Comparison of ENCODE assay signal across 1 cellular context in genomic region chr19:42284641-42285341, GRCh38.
TF ChIP-seq lines count a peak whose summit lies in the region.

No MANE protein-coding gene starts in this region.

TF ChIP-seq in IMR-90, 13 proteins besides CTCF, POLR2A, EP300 and RAD21:
- no peak for TF ChIP-seq SMC3 (IDR thresholded peaks at IDR 0.05; ENCODE audit: low read depth, low read length)
- no peak for TF ChIP-seq USF2 (IDR thresholded peaks at IDR 0.05; ENCODE audit: low read depth, low read length)
- no peak for TF ChIP-seq CEBPB (IDR thresholded peaks at IDR 0.05; ENCODE audit: low read depth, low read length)
- TF ChIP-seq BHLHE40 (IDR thresholded peaks at IDR 0.05; ENCODE audit: low read depth, low read length), result no peak
